ENCODE assay signal across 15 cellular contexts in genomic region chr7:2921748-2922147, GRCh38.
DNase-seq lines count a peak whose midpoint lies in the region; ATAC-seq and TF ChIP-seq lines count a peak whose summit lies in the region.
"Had no signal": no experiment of that assay in that cellular context is flagged by ENCODE, and none has a peak within 500 bp of the region (broad histone marks: within the 10 kb centered on the region; RNA-seq: fewer than 3 reads in every experiment).

No MANE protein-coding gene starts in this region.

- no peak overlapping the region for H3K27ac ChIP-seq in mammary epithelial cell (ENCODE audit: insufficient read depth, low read depth, low read length)
- H3K27ac ChIP-seq in PC-9, result no peak overlapping the region
- H3K27ac ChIP-seq: breast epithelium, C4-2B had no signal

- H3K27me3 ChIP-seq in mammary epithelial cell (ENCODE audit: insufficient read depth, low read length) (no peaks in the 10 kb centered on the region), PC-9 (ENCODE audit: insufficient read depth, low read depth) (no peaks in the 10 kb centered on the region), Caco-2 (replicated peaks; ENCODE audit: control insufficient read depth, insufficient read depth, low read length) (no peaks in the 10 kb centered on the region)

- H3K4me3 ChIP-seq in mammary epithelial cell (replicated peaks in 1 of 3; ENCODE audit: insufficient read depth in 1 of 3, low read depth in 2 of 3, low read length in 3 of 3) (no peak overlapping the region), PC-9 (no peak overlapping the region), fibroblast of pulmonary artery (replicated peaks; ENCODE audit: low read depth, low read length) (no peak overlapping the region), Caco-2 (ENCODE audit: low read depth, low read length) (no peak overlapping the region)

- DNase-seq in mammary epithelial cell (no peak), MCF 10A (ENCODE audit: unreplicated experiment) (no peak), PC-9 (no peak), fibroblast of pulmonary artery (ENCODE audit: low read depth) (no peak), Caco-2 (no peak), LoVo (ENCODE audit: low spot score) (no peak)
- DNase-seq in stimulated activated effector memory CD8-positive, alpha-beta T cell treated with anti-CD3 and anti-CD28 coated beads, Interleukin-12 subunit alpha, Interleukin-12 subunit beta, amount 100 ng/mL, for 72 hours (ENCODE audit: low spot score in 2 of 2), result no peak
- no peak for DNase-seq in activated naive CD8-positive, alpha-beta T cell treated with anti-CD3 and anti-CD28 coated beads, Interleukin-2, amount 50 U/mL, for 24 hours
- DNase-seq: activated T-cell treated with anti-CD3 and anti-CD28 coated beads, Interleukin-2, amount 50 U/mL, for 4 hours; NCI-H446; stimulated activated CD4-positive, alpha-beta T cell treated with anti-CD3 and anti-CD28 coated beads, Interleukin-12 subunit alpha, Interleukin-12 subunit beta, amount 100 ng/mL, for 4 hours; T-cell had no signal

- H3K9me3 Mint-ChIP-seq in MCF 10A (ENCODE audit: unreplicated experiment), result peaks cover 7% of the 10 kb centered on the region
- H3K9me3 Mint-ChIP-seq in stimulated activated effector memory CD8-positive, alpha-beta T cell treated with anti-CD3 and anti-CD28 coated beads, Interleukin-12 subunit alpha, Interleukin-12 subunit beta, amount 100 ng/mL, for 72 hours, result peaks cover 6% of the 10 kb centered on the region
- peaks cover 15% of the 10 kb centered on the region for H3K9me3 Mint-ChIP-seq in Caco-2 (ENCODE audit: unreplicated experiment)
- H3K9me3 Mint-ChIP-seq in activated naive CD8-positive, alpha-beta T cell treated with anti-CD3 and anti-CD28 coated beads, Interleukin-2, amount 50 U/mL, for 24 hours, result peaks cover 5% of the 10 kb centered on the region
- H3K9me3 Mint-ChIP-seq: activated T-cell treated with anti-CD3 and anti-CD28 coated beads, Interleukin-2, amount 50 U/mL, for 4 hours had no signal

- POLR2A ChIA-PET in MCF 10A (lab: Yijun Ruan, JAX) (no interaction called here), PC-9 (lab: Charles Lee; ENCODE audit: unreplicated experiment) (no interaction called here), Caco-2 (lab: Charles Lee) (no interaction called here)

- dilution Hi-C loops in mammary epithelial cell (cut with HindIII; ENCODE audit: low sequenced_read_pairs), result loop anchor here (10.0 kb wide), 1 partner anchor 157 kb away; no protein-coding TSS in a partner anchor

- intact Hi-C loops in mammary epithelial cell (cut with micrococcal nuclease) (no loop called here), MCF 10A (cut with micrococcal nuclease) (no loop called here), PC-9 (cut with micrococcal nuclease; ENCODE audit: unreplicated experiment) (no loop called here), Caco-2 (cut with micrococcal nuclease; ENCODE audit: unreplicated experiment) (no loop called here)

- no peak overlapping the region for H3K9ac ChIP-seq in mammary epithelial cell (ENCODE audit: insufficient read depth, low read length)

- H3K79me2 ChIP-seq in mammary epithelial cell (ENCODE audit: insufficient read depth, low read length), result no peaks in the 10 kb centered on the region
- no peaks in the 10 kb centered on the region for H3K79me2 ChIP-seq in PC-9 (ENCODE audit: low read depth)

- CTCF ChIA-PET in mammary epithelial cell (lab: Charles Lee; ENCODE audit: low non-redundant PET), result interaction anchor here (0.6 kb wide), 1 partner anchor 323 kb away, joined by 4 read pairs; no protein-coding TSS in a partner anchor
- CTCF ChIA-PET in MCF 10A (lab: Yijun Ruan, JAX), result interaction anchor here (0.6 to 0.7 kb wide), 3 partner anchors 92 to 1716 kb away, joined by 3 to 4 read pairs (median 3); no protein-coding TSS in a partner anchor
- CTCF ChIA-PET in PC-9 (lab: Charles Lee), result interaction anchor here (0.6 kb wide), 2 partner anchors 109 to 1257 kb away, joined by 4 to 8 read pairs; no protein-coding TSS in a partner anchor
- CTCF ChIA-PET in Caco-2 (lab: Charles Lee), result interaction anchor here (0.7 to 0.8 kb wide), 2 partner anchors 10 to 35 kb away, joined by 3 read pairs; no protein-coding TSS in a partner anchor

- peaks cover 6% of the 10 kb centered on the region for H3K4me1 Mint-ChIP-seq in MCF 10A (ENCODE audit: insufficient read depth, unreplicated experiment)
- H3K4me1 Mint-ChIP-seq in stimulated activated effector memory CD8-positive, alpha-beta T cell treated with anti-CD3 and anti-CD28 coated beads, Interleukin-12 subunit alpha, Interleukin-12 subunit beta, amount 100 ng/mL, for 72 hours, result peaks cover 6% of the 10 kb centered on the region
- no peaks in the 10 kb centered on the region for H3K4me1 Mint-ChIP-seq in Caco-2 (ENCODE audit: low read depth, unreplicated experiment)
- no peaks in the 10 kb centered on the region for H3K4me1 Mint-ChIP-seq in activated naive CD8-positive, alpha-beta T cell treated with anti-CD3 and anti-CD28 coated beads, Interleukin-2, amount 50 U/mL, for 24 hours
- H3K4me1 Mint-ChIP-seq: IgD-negative memory B cell, T-cell had no signal

- no peak for ATAC-seq in stimulated activated effector memory CD8-positive, alpha-beta T cell treated with anti-CD3 and anti-CD28 coated beads, Interleukin-12 subunit alpha, Interleukin-12 subunit beta, amount 100 ng/mL, for 72 hours
- ATAC-seq in activated naive CD8-positive, alpha-beta T cell treated with anti-CD3 and anti-CD28 coated beads, Interleukin-2, amount 50 U/mL, for 24 hours, result no peak
- ATAC-seq: activated T-cell treated with anti-CD3 and anti-CD28 coated beads, Interleukin-2, amount 50 U/mL, for 4 hours; T-cell had no signal

- in situ Hi-C loops in mammary epithelial cell (cut with MboI; ENCODE audit: low sequenced_read_pairs in 2 of 2), result no loop called here

- BruUV-seq in mammary epithelial cell (replicated peaks; lab: Mats Ljungman, UMichigan), result no TSS peak
- BruUV-seq in MCF 10A (replicated peaks; lab: Mats Ljungman, UMichigan), result no TSS peak
- BruUV-seq in PC-9 (replicated peaks; lab: Mats Ljungman, UMichigan), result no TSS peak
- no TSS peak for BruUV-seq in Caco-2 (replicated peaks; lab: Mats Ljungman, UMichigan)

- 57% methylated on average over 7 of the region's 7 CpGs for WGBS in mammary epithelial cell (ENCODE audit: low coverage, missing lambda C conversion rate)

- H3K36me3 ChIP-seq in mammary epithelial cell (ENCODE audit: insufficient read depth, low read length), result no peaks in the 10 kb centered on the region
- peaks cover 11% of the 10 kb centered on the region for H3K36me3 ChIP-seq in PC-9 (ENCODE audit: low read depth)
- H3K36me3 ChIP-seq in Caco-2 (ENCODE audit: control insufficient read depth, insufficient read depth, low read length), result no peaks in the 10 kb centered on the region
- H3K36me3 ChIP-seq: breast epithelium had no signal

- H3K4me1 ChIP-seq in mammary epithelial cell (ENCODE audit: insufficient read depth, low read length) (peaks cover 13% of the 10 kb centered on the region), PC-9 (replicated peaks; ENCODE audit: insufficient read depth) (no peaks in the 10 kb centered on the region), Caco-2 (peaks cover 6% of the 10 kb centered on the region)
- H3K4me1 ChIP-seq: breast epithelium had no signal

- H3K36me3 Mint-ChIP-seq in MCF 10A (ENCODE audit: insufficient read depth, unreplicated experiment), result no peaks in the 10 kb centered on the region
- H3K36me3 Mint-ChIP-seq in stimulated activated effector memory CD8-positive, alpha-beta T cell treated with anti-CD3 and anti-CD28 coated beads, Interleukin-12 subunit alpha, Interleukin-12 subunit beta, amount 100 ng/mL, for 72 hours, result peaks cover 92% of the 10 kb centered on the region
- no peaks in the 10 kb centered on the region for H3K36me3 Mint-ChIP-seq in Caco-2 (ENCODE audit: insufficient read depth, unreplicated experiment)
- peaks cover 52% of the 10 kb centered on the region for H3K36me3 Mint-ChIP-seq in activated naive CD8-positive, alpha-beta T cell treated with anti-CD3 and anti-CD28 coated beads, Interleukin-2, amount 50 U/mL, for 24 hours (ENCODE audit: low read depth)

- peak overlapping the region; percentile 73 for H2AFZ ChIP-seq in mammary epithelial cell (ENCODE audit: low read depth, low read length)
- no peak overlapping the region for H2AFZ ChIP-seq in PC-9

- TF ChIP-seq CTCF in mammary epithelial cell (conservative IDR thresholded peaks at IDR 0.05 in 1 of 2, IDR thresholded peaks at IDR 0.05 in 1 of 2; ENCODE audit: extremely low read depth in 1 of 2, insufficient read depth in 1 of 2, low read depth in 1 of 2, low read length in 2 of 2) (peak; percentile 33 to 34), MCF 10A (IDR thresholded peaks at IDR 0.05; ENCODE audit: unreplicated experiment) (no peak), PC-9 (conservative IDR thresholded peaks at IDR 0.05) (peak; percentile 50; the same call in 1 of the 2 replicates), fibroblast of pulmonary artery (IDR thresholded peaks at IDR 0.05; ENCODE audit: low read length, missing control alignments) (peak; percentile 39), Caco-2 (IDR thresholded peaks at IDR 0.05; ENCODE audit: insufficient read depth in 1 of 2, low read depth in 1 of 2, low read length in 1 of 2, severe bottlenecking in 1 of 2, unreplicated experiment in 1 of 2) (peak in 1 of 2 experiments; percentile 47)

- H3K27ac Mint-ChIP-seq in MCF 10A (ENCODE audit: low read depth, unreplicated experiment), result no peak overlapping the region
- peak overlapping the region; percentile 4 for H3K27ac Mint-ChIP-seq in stimulated activated effector memory CD8-positive, alpha-beta T cell treated with anti-CD3 and anti-CD28 coated beads, Interleukin-12 subunit alpha, Interleukin-12 subunit beta, amount 100 ng/mL, for 72 hours
- H3K27ac Mint-ChIP-seq in Caco-2 (ENCODE audit: unreplicated experiment), result no peak overlapping the region
- no peak overlapping the region for H3K27ac Mint-ChIP-seq in activated naive CD8-positive, alpha-beta T cell treated with anti-CD3 and anti-CD28 coated beads, Interleukin-2, amount 50 U/mL, for 24 hours
- H3K27ac Mint-ChIP-seq: IgD-negative memory B cell, T-cell had no signal

- H3F3A ChIP-seq in PC-9 (ENCODE audit: insufficient read depth, low read depth), result no peaks in the 10 kb centered on the region; the same call in 1 of the 2 replicates

- H3K4me3 Mint-ChIP-seq in MCF 10A (ENCODE audit: unreplicated experiment) (no peak overlapping the region), Caco-2 (ENCODE audit: unreplicated experiment) (no peak overlapping the region)
- no peak overlapping the region for H3K4me3 Mint-ChIP-seq in stimulated activated effector memory CD8-positive, alpha-beta T cell treated with anti-CD3 and anti-CD28 coated beads, Interleukin-12 subunit alpha, Interleukin-12 subunit beta, amount 100 ng/mL, for 72 hours
- H3K4me3 Mint-ChIP-seq in activated naive CD8-positive, alpha-beta T cell treated with anti-CD3 and anti-CD28 coated beads, Interleukin-2, amount 50 U/mL, for 24 hours, result no peak overlapping the region
- H3K4me3 Mint-ChIP-seq: activated T-cell treated with anti-CD3 and anti-CD28 coated beads, Interleukin-2, amount 50 U/mL, for 4 hours; IgD-negative memory B cell; T-cell had no signal

- no peak overlapping the region for H3K4me2 ChIP-seq in mammary epithelial cell (ENCODE audit: insufficient read depth, low read depth, low read length)
- H3K4me2 ChIP-seq in PC-9, result no peak overlapping the region

- no peaks in the 10 kb centered on the region for H3K9me2 ChIP-seq in PC-9 (ENCODE audit: insufficient read depth)

- H4K20me1 ChIP-seq in mammary epithelial cell (ENCODE audit: insufficient read depth, low read length) (no peaks in the 10 kb centered on the region), PC-9 (ENCODE audit: insufficient read depth) (no peaks in the 10 kb centered on the region)

- no peaks in the 10 kb centered on the region for H3K9me3 ChIP-seq in mammary epithelial cell (replicated peaks; ENCODE audit: insufficient read depth, low read length)
- H3K9me3 ChIP-seq in PC-9 (ENCODE audit: insufficient read depth, low read depth), result no peaks in the 10 kb centered on the region
- H3K9me3 ChIP-seq in Caco-2, result no peaks in the 10 kb centered on the region
- H3K9me3 ChIP-seq: breast epithelium had no signal

- peaks cover 7% of the 10 kb centered on the region for H3K27me3 Mint-ChIP-seq in MCF 10A (ENCODE audit: insufficient read depth, unreplicated experiment)
- H3K27me3 Mint-ChIP-seq in Caco-2 (ENCODE audit: insufficient read depth, unreplicated experiment), result peaks cover 3% of the 10 kb centered on the region
- no peaks in the 10 kb centered on the region for H3K27me3 Mint-ChIP-seq in activated naive CD8-positive, alpha-beta T cell treated with anti-CD3 and anti-CD28 coated beads, Interleukin-2, amount 50 U/mL, for 24 hours
- H3K27me3 Mint-ChIP-seq: IgD-negative memory B cell, T-cell had no signal
